ENCODE assay signal across 28 cellular contexts in genomic region chr19:1002600-1002999, GRCh38. TPM values are rescaled to one million over a fixed set of nuclear protein-coding genes. Genes with fewer than 3 reads are reported as not detected.
"Had no signal": no experiment of that assay in that cellular context is flagged by ENCODE, and none has a peak within 500 bp of the region (broad histone marks: within the 10 kb centered on the region; RNA-seq: fewer than 3 reads in every experiment).

No MANE protein-coding gene starts in this region.

- H3K4me3 Mint-ChIP-seq: activated CD4-positive, alpha-beta memory T cell treated with anti-CD3 and anti-CD28 coated beads for 36 hours; activated naive CD4-positive, alpha-beta T cell treated with anti-CD3 and anti-CD28 coated beads for 36 hours; activated naive CD8-positive, alpha-beta T cell treated with anti-CD3 and anti-CD28 coated beads, Interleukin-2, amount 10 ng/mL, durations not matched to agents 7 days and 5 days; activated T-helper 1 cell treated with anti-CD3 and anti-CD28 coated beads, Interleukin-12 subunit alpha, Interleukin-12 subunit beta, Interleukin-2, Interleukin-4 antibody, amounts not matched to agents 30 ng/mL and 10 ng/mL and 1 ng/mL, durations not matched to agents 14 hours and 24 hours and 36 hours; T-helper 17 cell; WTC11 had no signal

- DNase-seq: activated CD4-positive, alpha-beta memory T cell treated with anti-CD3 and anti-CD28 coated beads for 36 hours; activated CD4-positive, alpha-beta T cell treated with anti-CD3 and anti-CD28 coated beads for 48 hours; activated CD4-positive, CD25-positive, alpha-beta regulatory T cell treated with anti-CD3 and anti-CD28 coated beads, Interleukin-2, amount 50 U/mL, for 72 hours; activated CD8-positive, alpha-beta memory T cell treated with anti-CD3 and anti-CD28 coated beads for 24 hours; activated effector memory CD4-positive, alpha-beta T cell treated with anti-CD3 and anti-CD28 coated beads, Interleukin-2, amount 50 U/mL, for 16 hours; activated naive CD4-positive, alpha-beta T cell treated with anti-CD3 and anti-CD28 coated beads for 36 hours; activated naive CD8-positive, alpha-beta T cell treated with anti-CD3 and anti-CD28 coated beads, Interleukin-2, amount 10 ng/mL, durations not matched to agents 7 days and 5 days; aorta; body of pancreas; central memory CD4-positive, alpha-beta T cell; MG63; NCI-H1105; NCI-H1436; NCI-H1694 treated with DMSO at 0.1 percent for 48 hours; NCI-H2029 treated with DMSO at 0.1 percent for 48 hours; NCI-H345; NCI-H510A; NCI-H526 treated with DMSO at 0.1 percent for 48 hours; NCI-H82; OCI-M1; RPMI8226; T-helper 17 cell; T-helper 9 cell had no signal

- H3K27ac Mint-ChIP-seq: activated CD4-positive, alpha-beta memory T cell treated with anti-CD3 and anti-CD28 coated beads for 36 hours; activated naive CD4-positive, alpha-beta T cell treated with anti-CD3 and anti-CD28 coated beads for 36 hours; activated naive CD8-positive, alpha-beta T cell treated with anti-CD3 and anti-CD28 coated beads, Interleukin-2, amount 10 ng/mL, durations not matched to agents 7 days and 5 days; activated T-helper 1 cell treated with anti-CD3 and anti-CD28 coated beads, Interleukin-12 subunit alpha, Interleukin-12 subunit beta, Interleukin-2, Interleukin-4 antibody, amounts not matched to agents 30 ng/mL and 10 ng/mL and 1 ng/mL, durations not matched to agents 14 hours and 24 hours and 36 hours; T-helper 17 cell; WTC11 had no signal

- ATAC-seq: body of pancreas, Panc1, Right ventricle myocardium inferior, T-helper 17 cell, WTC11 had no signal

- H3K9me3 Mint-ChIP-seq: activated CD4-positive, alpha-beta memory T cell treated with anti-CD3 and anti-CD28 coated beads for 36 hours; activated naive CD4-positive, alpha-beta T cell treated with anti-CD3 and anti-CD28 coated beads for 36 hours; activated naive CD8-positive, alpha-beta T cell treated with anti-CD3 and anti-CD28 coated beads, Interleukin-2, amount 10 ng/mL, durations not matched to agents 7 days and 5 days; activated T-helper 1 cell treated with anti-CD3 and anti-CD28 coated beads, Interleukin-12 subunit alpha, Interleukin-12 subunit beta, Interleukin-2, Interleukin-4 antibody, amounts not matched to agents 30 ng/mL and 10 ng/mL and 1 ng/mL, durations not matched to agents 14 hours and 24 hours and 36 hours; WTC11 had no signal

- H3K36me3 Mint-ChIP-seq: activated CD4-positive, alpha-beta memory T cell treated with anti-CD3 and anti-CD28 coated beads for 36 hours; activated naive CD8-positive, alpha-beta T cell treated with anti-CD3 and anti-CD28 coated beads, Interleukin-2, amount 10 ng/mL, durations not matched to agents 7 days and 5 days had no signal

- H3K4me1 Mint-ChIP-seq: WTC11 had no signal

RNA-seq across cellular contexts. Expression of gene GRIN3B, which starts 2.4 kb away (rescaled TPM):
- total RNA-seq: activated CD4-positive, alpha-beta memory T cell treated with anti-CD3 and anti-CD28 coated beads for 36 hours; activated naive CD8-positive, alpha-beta T cell treated with anti-CD3 and anti-CD28 coated beads, Interleukin-2, amount 10 ng/mL, durations not matched to agents 7 days and 5 days; activated T-helper 1 cell treated with anti-CD3 and anti-CD28 coated beads, Interleukin-12 subunit alpha, Interleukin-12 subunit beta, Interleukin-2, Interleukin-4 antibody, amounts not matched to agents 30 ng/mL and 10 ng/mL and 1 ng/mL, durations not matched to agents 14 hours and 24 hours and 36 hours had no signal

RNA-seq across cellular contexts. Expression of gene RNU6-2, which starts 18.7 kb away (rescaled TPM):
- total RNA-seq: activated CD4-positive, alpha-beta memory T cell treated with anti-CD3 and anti-CD28 coated beads for 36 hours; activated naive CD4-positive, alpha-beta T cell treated with anti-CD3 and anti-CD28 coated beads for 36 hours; activated naive CD8-positive, alpha-beta T cell treated with anti-CD3 and anti-CD28 coated beads, Interleukin-2, amount 10 ng/mL, durations not matched to agents 7 days and 5 days; activated T-helper 1 cell treated with anti-CD3 and anti-CD28 coated beads, Interleukin-12 subunit alpha, Interleukin-12 subunit beta, Interleukin-2, Interleukin-4 antibody, amounts not matched to agents 30 ng/mL and 10 ng/mL and 1 ng/mL, durations not matched to agents 14 hours and 24 hours and 36 hours; aorta; body of pancreas; bronchial epithelial cell; Right ventricle myocardium inferior; T-helper 17 cell; WTC11 had no signal
